ENCODE assay signal across 8 cellular contexts in the genomic region with DNA sequence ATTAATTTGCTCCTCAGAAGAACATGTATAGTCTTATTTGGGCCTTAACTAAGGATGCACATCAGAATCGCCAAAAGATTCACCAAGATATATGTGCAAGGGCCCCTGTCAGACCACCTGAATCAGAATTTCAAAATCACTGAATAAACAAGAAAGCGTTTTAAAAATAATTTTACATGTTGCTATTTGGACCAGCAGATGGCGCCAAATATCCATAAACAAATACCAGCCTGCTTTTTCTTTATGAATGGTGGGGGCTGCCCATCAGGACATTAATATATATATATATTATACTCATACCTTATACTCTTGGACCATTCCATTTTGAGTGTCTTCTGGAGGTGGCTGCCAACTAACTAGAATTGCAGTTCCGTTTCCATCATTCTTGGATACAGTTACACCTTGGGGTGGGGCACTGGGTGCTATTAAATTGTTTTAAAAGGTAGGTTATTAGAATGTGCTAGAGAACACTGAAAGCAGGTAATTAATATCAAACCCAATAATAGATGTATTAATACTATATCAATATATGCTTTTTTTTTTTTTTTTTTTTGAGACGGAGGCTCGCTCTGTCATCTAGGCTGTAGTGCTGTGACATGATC.
DNase-seq lines count a peak whose midpoint lies in the region; ATAC-seq, FAIRE-seq and TF ChIP-seq lines count a peak whose summit lies in the region.

No MANE protein-coding gene starts in this region.

- ATAC-seq in foreskin keratinocyte (peak; percentile 16), GM21423 (IDR thresholded peaks at IDR 0.05; ENCODE audit: unreplicated experiment) (no peak), GM21786 (IDR thresholded peaks at IDR 0.05; ENCODE audit: unreplicated experiment) (no peak)

- peak overlapping the region in 1 of 2 donors; percentile 23 for H3K4me3 ChIP-seq in small intestine (ENCODE audit: low read depth in 1 of 2, low read length in 2 of 2)

- no peak for FAIRE-seq in small intestine (lab: Jason Lieb, UNC)

- H3K27ac ChIP-seq in foreskin keratinocyte (no peak overlapping the region), small intestine (ENCODE audit: low read depth in 1 of 2, low read length in 1 of 2) (no peak overlapping the region)

- DNase-seq in NCI-H2081 (lab: John Stamatoyannopoulos, UW), result peak; percentile 35 to 49
- DNase-seq in NCI-H2081 treated with DMSO at 0.1 percent for 48 hours (lab: John Stamatoyannopoulos, UW), result no peak
- peak; percentile 8 for DNase-seq in HCEC 1CT
- DNase-seq in SW480 (ENCODE audit: low spot score), result peak; percentile 31
- no peak for DNase-seq in foreskin keratinocyte
- DNase-seq in small intestine, result peak; percentile 22

- no peaks in the 10 kb centered on the region for H3K4me1 ChIP-seq in foreskin keratinocyte
- no peaks in the 10 kb centered on the region for H3K4me1 ChIP-seq in small intestine (ENCODE audit: control insufficient read depth in 2 of 2, insufficient read depth in 1 of 2, low read depth in 1 of 2, low read length in 1 of 2)

- TF ChIP-seq CTCF in foreskin keratinocyte (conservative IDR thresholded peaks at IDR 0.05), result peak; percentile 84

- H3K27me3 ChIP-seq in foreskin keratinocyte (no peaks in the 10 kb centered on the region), small intestine (ENCODE audit: control insufficient read depth in 2 of 2, insufficient read depth in 2 of 2, low read length in 2 of 2) (no peaks in the 10 kb centered on the region)

- WGBS in small intestine, 3 donors, result 42 to 50% (median 44%) methylated on average over 6 of the region's 6 CpGs

- no peaks in the 10 kb centered on the region for H3K9me3 ChIP-seq in small intestine (ENCODE audit: control insufficient read depth, low read depth)

- no peaks in the 10 kb centered on the region for H3K36me3 ChIP-seq in small intestine (ENCODE audit: control insufficient read depth in 2 of 2, insufficient read depth in 2 of 2, low read length in 2 of 2)

Comparison
In these comparisons a context has a peak if more than half of its experiments do, and no peak if none do; other contexts are left out.
1. DNase-seq: peak in NCI-H2081 (2 of 2), HCEC 1CT (single experiment), SW480 (single experiment) and small intestine (single experiment); none in NCI-H2081 treated with DMSO at 0.1 percent for 48 hours (single experiment) and foreskin keratinocyte (0 of 2).